ENCODE assay signal across 19 cellular contexts in the genomic region with DNA sequence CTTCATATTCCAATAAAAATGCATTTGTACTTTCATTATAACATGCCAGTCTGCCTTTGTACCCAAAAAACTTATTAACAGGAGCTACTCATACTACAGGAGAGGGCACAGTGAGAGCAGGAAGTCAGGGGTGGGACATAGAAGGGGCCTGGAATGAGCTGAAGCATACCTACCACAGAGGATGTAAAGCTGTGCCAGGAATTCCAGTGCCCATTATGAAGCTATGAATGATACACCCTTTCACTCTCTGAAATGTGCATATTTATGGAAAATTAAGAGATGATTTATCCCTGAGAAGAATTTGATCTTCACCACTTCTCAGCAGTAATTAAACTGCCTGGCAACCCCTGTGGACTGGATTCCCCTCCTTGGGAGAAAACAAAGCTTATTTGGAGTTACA.
DNase-seq lines count a peak whose midpoint lies in the region; ATAC-seq, FAIRE-seq and TF ChIP-seq lines count a peak whose summit lies in the region.
"Had no signal": no experiment of that assay in that cellular context is flagged by ENCODE, and none has a peak within 500 bp of the region (broad histone marks: within the 10 kb centered on the region; RNA-seq: fewer than 3 reads in every experiment).

No MANE protein-coding gene starts in this region.

- peak overlapping the region; percentile 20 for H3K4me2 ChIP-seq in keratinocyte (ENCODE audit: control insufficient read depth, extremely low read depth, insufficient read depth, low read depth, low read length)

- no peak overlapping the region for H2AFZ ChIP-seq in keratinocyte (ENCODE audit: control insufficient read depth, low read length)

- H3K79me2 ChIP-seq in keratinocyte (ENCODE audit: control insufficient read depth, insufficient read depth, low read length), result no peaks in the 10 kb centered on the region

- peak; percentile 5 for FAIRE-seq in keratinocyte (lab: Jason Lieb, UNC)
- FAIRE-seq: A204.1, GM12891 had no signal

- no peak for ATAC-seq in GM21526 (IDR thresholded peaks at IDR 0.05; ENCODE audit: low FRiP score, unreplicated experiment)

- no peaks in the 10 kb centered on the region for H3K9me1 ChIP-seq in keratinocyte (ENCODE audit: control insufficient read depth, extremely low read depth, insufficient read depth, low read length)

- DNase-seq in A172 (ENCODE audit: low spot score), result peak; percentile 51
- DNase-seq in HT1080 (ENCODE audit: low read depth), result peak; percentile 13
- DNase-seq in NCI-H69 (lab: John Stamatoyannopoulos, UW), result peak; percentile 38
- no peak for DNase-seq in keratinocyte (ENCODE audit: low read depth, low spot score)
- no peak for DNase-seq in LoVo (ENCODE audit: low spot score)
- no peak for DNase-seq in SW 1271 (lab: John Stamatoyannopoulos, UW)
- DNase-seq in amniotic stem cell (lab: John Stamatoyannopoulos, UW), result no peak
- DNase-seq: H7, Kasumi-1, NCI-H1092, NCI-H1436, NCI-H187 treated with DMSO at 0.1 percent for 48 hours, NCI-H2171, NCI-H524 treated with DMSO at 0.1 percent for 48 hours, OCI-M1, Right ventricle myocardium superior had no signal

- H3K36me3 ChIP-seq in keratinocyte (ENCODE audit: control insufficient read depth in 2 of 2, extremely low read depth in 1 of 2, insufficient read depth in 2 of 2, low read length in 2 of 2), result no peaks in the 10 kb centered on the region

- TF ChIP-seq CTCF in keratinocyte (optimal IDR thresholded peaks at IDR 0.05 in 1 of 3, IDR thresholded peaks at IDR 0.05 in 1 of 3, conservative IDR thresholded peaks at IDR 0.05 in 1 of 3; ENCODE audit: extremely low read depth in 1 of 3, insufficient read depth in 2 of 3, low read length in 3 of 3), result no peak

- dilution Hi-C loops in keratinocyte (cut with MboI; ENCODE audit: extremely low pct_ligation_motif_present, low sequenced_read_pairs), result no loop called here

- H3K9ac ChIP-seq in keratinocyte (ENCODE audit: control insufficient read depth, extremely low read depth, insufficient read depth, low read length), result no peak overlapping the region

- H3K4me3 ChIP-seq in keratinocyte (ENCODE audit: control insufficient read depth in 2 of 3, extremely low read depth in 1 of 3, insufficient read depth in 2 of 3, low read depth in 1 of 3, low read length in 3 of 3), result no peak overlapping the region

- H3K4me1 ChIP-seq in keratinocyte (ENCODE audit: control insufficient read depth, extremely low read depth, insufficient read depth, low read length), result peaks cover 20% of the 10 kb centered on the region

- H4K20me1 ChIP-seq in keratinocyte (ENCODE audit: control insufficient read depth, extremely low read depth, insufficient read depth, low read length), result no peaks in the 10 kb centered on the region

- H3K27ac ChIP-seq in keratinocyte (ENCODE audit: control insufficient read depth, insufficient read depth, low read length), result no peak overlapping the region

- no peaks in the 10 kb centered on the region for H3K9me3 ChIP-seq in keratinocyte (ENCODE audit: control insufficient read depth, low read depth, low read length)

- no peaks in the 10 kb centered on the region for H3K27me3 ChIP-seq in keratinocyte (ENCODE audit: control insufficient read depth, extremely low read depth, insufficient read depth, low read length)

Comparison
In these comparisons a context has a peak if more than half of its experiments do, and no peak if none do; other contexts are left out.
1. DNase-seq: peak in A172 (single experiment), HT1080 (single experiment) and NCI-H69 (single experiment); none in keratinocyte (single experiment), LoVo (single experiment), SW 1271 (0 of 2) and amniotic stem cell (single experiment).